1 cellular context compared by ENCODE assay signal in the genomic region with DNA sequence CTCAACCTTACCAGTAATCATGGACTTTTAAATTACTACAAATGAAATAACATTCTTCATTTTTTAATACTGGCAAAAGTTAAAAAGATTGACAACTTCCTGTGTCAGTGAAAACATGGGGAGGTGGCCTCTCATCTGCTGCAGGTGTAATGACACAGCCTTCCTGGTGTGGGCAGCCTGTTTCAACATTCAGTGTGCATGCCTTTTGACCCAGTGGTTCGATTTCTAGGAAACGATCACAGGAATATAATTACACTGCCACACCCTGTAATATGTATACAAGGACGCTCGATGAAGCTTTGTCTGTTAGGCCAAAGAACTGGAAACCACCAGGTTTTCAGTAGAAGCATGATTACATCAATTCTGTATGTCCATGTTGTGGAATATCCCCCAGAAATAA.
TF ChIP-seq lines count a peak whose summit lies in the region.

No MANE protein-coding gene starts in this region.

TF ChIP-seq in HepG2, 621 proteins besides CTCF, POLR2A, EP300 and RAD21 (continued from another document and continues in another):
- TF ChIP-seq ARID5B (CRISPR knock-in tag; IDR thresholded peaks at IDR 0.05) (0 out of 2 replicates have a peak, but pooled peaks have one; percentile 40), ATF4 (CRISPR knock-in tag; IDR thresholded peaks at IDR 0.05) (peak in 1 of 2 experiments; percentile 29; a peak in 1 of 4 replicates), FOXK1 (CRISPR knock-in tag; IDR thresholded peaks at IDR 0.05; ENCODE audit: borderline replicate concordance, low read depth) (peak; percentile 49; the same call in 1 of the 2 replicates), CEBPB (IDR thresholded peaks at IDR 0.05; ENCODE audit: borderline replicate concordance, low read depth, low read length) (peak; percentile 30; the same call in 1 of the 2 replicates), SALL1 (CRISPR knock-in tag; IDR thresholded peaks at IDR 0.05) (peak; percentile 49; the same call in 1 of the 2 replicates), E2F1 (CRISPR knock-in tag; IDR thresholded peaks at IDR 0.05) (no peak), ZNF558 (CRISPR knock-in tag; IDR thresholded peaks at IDR 0.05; ENCODE audit: borderline replicate concordance) (no peak), HNF1B (CRISPR knock-in tag; IDR thresholded peaks at IDR 0.05) (0 out of 2 replicates have a peak, but pooled peaks have one; percentile 20), NFYC (CRISPR knock-in tag; IDR thresholded peaks at IDR 0.05) (no peak), SMC3 (IDR thresholded peaks at IDR 0.05; ENCODE audit: low read length) (peak; percentile 60; the same call in 1 of the 2 replicates), RFXANK (CRISPR knock-in tag; IDR thresholded peaks at IDR 0.05) (no peak), SAFB2 (CRISPR knock-in tag; IDR thresholded peaks at IDR 0.05; ENCODE audit: borderline replicate concordance, low read depth) (no peak), EED (CRISPR knock-in tag; IDR thresholded peaks at IDR 0.05) (no peak), ELF3 (CRISPR knock-in tag; IDR thresholded peaks at IDR 0.05) (peak; percentile 44; the same call in 1 of the 2 replicates), RARA (CRISPR knock-in tag; IDR thresholded peaks at IDR 0.05) (peak; percentile 34), BCL6 (CRISPR knock-in tag; IDR thresholded peaks at IDR 0.05) (peak; percentile 98), TFAP4 (IDR thresholded peaks at IDR 0.05; ENCODE audit: borderline replicate concordance, low read depth) (no peak), RXRA (CRISPR knock-in tag; IDR thresholded peaks at IDR 0.05) (peak; percentile 64; the same call in 1 of the 2 replicates), CEBPG (CRISPR knock-in tag; IDR thresholded peaks at IDR 0.05) (0 out of 2 replicates have a peak, but pooled peaks have one; percentile 30), ZKSCAN5 (CRISPR knock-in tag; IDR thresholded peaks at IDR 0.05) (no peak), ETV5 (CRISPR knock-in tag; IDR thresholded peaks at IDR 0.05; ENCODE audit: borderline replicate concordance) (peak; percentile 29; the same call in 1 of the 2 replicates), DZIP1 (CRISPR knock-in tag; IDR thresholded peaks at IDR 0.05) (no peak), HOMEZ (CRISPR knock-in tag; IDR thresholded peaks at IDR 0.05; ENCODE audit: low read depth) (0 out of 2 replicates have a peak, but pooled peaks have one; percentile 43), JUND (CRISPR knock-in tag; IDR thresholded peaks at IDR 0.05) (no peak), SNAPC4 (CRISPR knock-in tag; IDR thresholded peaks at IDR 0.05) (no peak), POLR2G (IDR thresholded peaks at IDR 0.05; ENCODE audit: low read depth, low read length) (no peak), ZNF496 (CRISPR knock-in tag; IDR thresholded peaks at IDR 0.05; ENCODE audit: insufficient replicate concordance) (no peak), DPF2 (CRISPR knock-in tag; IDR thresholded peaks at IDR 0.05; ENCODE audit: borderline replicate concordance, low read depth) (no peak), SKI (IDR thresholded peaks at IDR 0.05; ENCODE audit: partially characterized antibody) (peak; percentile 18)
- TF ChIP-seq, protein P1, sequence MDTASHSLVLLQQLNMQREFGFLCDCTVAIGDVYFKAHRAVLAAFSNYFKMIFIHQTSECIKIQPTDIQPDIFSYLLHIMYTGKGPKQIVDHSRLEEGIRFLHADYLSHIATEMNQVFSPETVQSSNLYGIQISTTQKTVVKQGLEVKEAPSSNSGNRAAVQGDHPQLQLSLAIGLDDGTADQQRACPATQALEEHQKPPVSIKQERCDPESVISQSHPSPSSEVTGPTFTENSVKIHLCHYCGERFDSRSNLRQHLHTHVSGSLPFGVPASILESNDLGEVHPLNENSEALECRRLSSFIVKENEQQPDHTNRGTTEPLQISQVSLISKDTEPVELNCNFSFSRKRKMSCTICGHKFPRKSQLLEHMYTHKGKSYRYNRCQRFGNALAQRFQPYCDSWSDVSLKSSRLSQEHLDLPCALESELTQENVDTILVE (CRISPR knock-in tag; IDR thresholded peaks at IDR 0.05), result no peak
- TF ChIP-seq, protein P2, sequence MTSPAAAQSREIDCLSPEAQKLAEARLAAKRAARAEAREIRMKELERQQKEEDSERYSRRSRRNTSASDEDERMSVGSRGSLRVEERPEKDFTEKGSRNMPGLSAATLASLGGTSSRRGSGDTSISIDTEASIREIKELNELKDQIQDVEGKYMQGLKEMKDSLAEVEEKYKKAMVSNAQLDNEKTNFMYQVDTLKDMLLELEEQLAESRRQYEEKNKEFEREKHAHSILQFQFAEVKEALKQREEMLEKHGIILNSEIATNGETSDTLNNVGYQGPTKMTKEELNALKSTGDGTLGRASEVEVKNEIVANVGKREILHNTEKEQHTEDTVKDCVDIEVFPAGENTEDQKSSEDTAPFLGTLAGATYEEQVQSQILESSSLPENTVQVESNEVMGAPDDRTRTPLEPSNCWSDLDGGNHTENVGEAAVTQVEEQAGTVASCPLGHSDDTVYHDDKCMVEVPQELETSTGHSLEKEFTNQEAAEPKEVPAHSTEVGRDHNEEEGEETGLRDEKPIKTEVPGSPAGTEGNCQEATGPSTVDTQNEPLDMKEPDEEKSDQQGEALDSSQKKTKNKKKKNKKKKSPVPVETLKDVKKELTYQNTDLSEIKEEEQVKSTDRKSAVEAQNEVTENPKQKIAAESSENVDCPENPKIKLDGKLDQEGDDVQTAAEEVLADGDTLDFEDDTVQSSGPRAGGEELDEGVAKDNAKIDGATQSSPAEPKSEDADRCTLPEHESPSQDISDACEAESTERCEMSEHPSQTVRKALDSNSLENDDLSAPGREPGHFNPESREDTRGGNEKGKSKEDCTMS (CRISPR knock-in tag; conservative IDR thresholded peaks at IDR 0.05), result no peak
